ENCODE assay signal across 23 cellular contexts in the genomic region with DNA sequence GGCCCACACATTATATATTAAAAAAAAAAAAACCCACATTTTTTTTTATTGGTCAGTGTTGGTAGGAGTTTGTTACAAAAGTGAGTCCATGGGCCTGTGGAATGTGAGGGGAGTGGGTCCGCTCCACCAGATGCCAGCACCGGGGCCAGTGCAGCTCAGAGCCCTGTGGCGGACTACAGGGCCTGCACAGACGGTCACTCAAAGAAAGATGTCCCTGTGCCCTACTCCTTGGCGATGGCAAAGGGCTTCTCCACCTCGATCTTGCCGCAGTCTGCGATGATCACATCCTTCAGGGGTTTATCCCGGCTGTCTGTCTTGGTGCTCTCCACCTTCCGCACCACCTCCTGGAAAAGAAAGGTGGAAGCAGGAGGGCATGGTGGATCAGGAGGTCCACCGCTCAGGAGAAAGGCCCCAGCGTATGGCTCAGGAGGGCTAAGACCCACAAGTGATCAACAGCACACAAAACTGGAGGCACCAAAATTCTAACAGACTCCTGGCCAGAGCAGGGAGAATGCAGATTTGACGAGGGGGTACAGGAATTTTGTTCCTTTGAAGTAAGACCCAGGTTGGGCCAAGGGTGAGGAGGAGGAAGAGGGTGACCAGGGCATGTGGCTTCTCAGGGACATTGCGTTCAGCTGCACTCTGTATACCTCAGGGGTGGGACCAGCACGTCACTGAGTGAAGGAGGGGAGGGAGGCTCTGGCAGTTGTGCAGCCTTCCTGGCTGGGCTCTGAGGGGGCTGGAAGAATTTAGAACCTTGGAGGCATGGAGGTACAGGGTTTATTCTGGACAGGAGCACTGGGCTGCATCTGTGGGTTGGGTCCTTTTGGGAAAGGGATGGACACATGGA. TPM values are rescaled to one million over a fixed set of nuclear protein-coding genes. Genes with fewer than 3 reads are reported as not detected.
DNase-seq lines count a peak whose midpoint lies in the region; ATAC-seq, FAIRE-seq and TF ChIP-seq lines count a peak whose summit lies in the region.
"Had no signal": no experiment of that assay in that cellular context is flagged by ENCODE, and none has a peak within 500 bp of the region (broad histone marks: within the 10 kb centered on the region; RNA-seq: fewer than 3 reads in every experiment).

No MANE protein-coding gene starts in this region.

- in situ Hi-C loops in K562 (cut with MboI) = no loop called here

- no peak overlapping the region for H4K5ac ChIP-seq in H9 (ENCODE audit: insufficient read length, low read depth, low read length)

- no peak overlapping the region for H3K56ac ChIP-seq in H9 (ENCODE audit: insufficient read length, low read depth, low read length)

- H3K4me1 ChIP-seq in heart left ventricle (peaks cover 16 to 85% (median 64%) of the 10 kb centered on the region in 12 donors), H9 (ENCODE audit: insufficient read depth, low read length) (no peaks in the 10 kb centered on the region), K562 (replicated peaks in 1 of 2; ENCODE audit: control insufficient read depth in 2 of 2, insufficient read depth in 2 of 2, low read length in 2 of 2) (peaks cover 6 to 42% of the 10 kb centered on the region in 2 experiments; a peak in 4 of 5 replicates), kidney (ENCODE audit: control insufficient read depth in 1 of 2, insufficient read depth in 1 of 2, low read depth in 1 of 2, low read length in 2 of 2) (peaks cover 4 to 26% of the 10 kb centered on the region in 2 donors), colonic mucosa (peaks cover 17% of the 10 kb centered on the region)

- no peak overlapping the region for H3K4me3 Mint-ChIP-seq in H9
- peak overlapping the region in 1 of 2 donors; percentile 43 for H3K4me3 Mint-ChIP-seq in stimulated activated naive B cell treated with anti-CD40 and anti-IgM and Interleukin-4, amounts not matched to agents 10 μg/mL and 1 μg/mL and 100 μg/mL, for 72 hours
- H3K4me3 Mint-ChIP-seq: activated CD8-positive, alpha-beta memory T cell treated with anti-CD3 and anti-CD28 coated beads, Interleukin-2, amount 10 ng/mL, durations not matched to agents 7 days and 5 days; T-helper 2 cell treated with Interferon-gamma antibody and Interleukin-4, amounts not matched to agents 5 μg/mL and 100 μg/mL, for 36 hours had no signal

- CTCF ChIA-PET in K562 (lab: Yijun Ruan, JAX; ENCODE audit: low intra/inter-chr PET ratio) = interaction anchor here (0.6 kb wide), 1 partner anchor 200 kb away, joined by 5 read pairs; a partner anchor contains a TSS

- H3K27me3 ChIP-seq in heart left ventricle (peaks cover 0 to 24% (median 0%) of the 10 kb centered on the region in 9 donors), H9 (ENCODE audit: insufficient read depth, low read length) (no peaks in the 10 kb centered on the region), K562 (ENCODE audit: control insufficient read depth in 2 of 2, insufficient read depth in 2 of 2, low read length in 2 of 2) (no peaks in the 10 kb centered on the region), colonic mucosa (peaks cover 14% of the 10 kb centered on the region)

- H4K20me1 ChIP-seq in H9 (ENCODE audit: control insufficient read depth, insufficient read depth, insufficient read length) = no peaks in the 10 kb centered on the region
- H4K20me1 ChIP-seq in K562 (replicated peaks; ENCODE audit: control insufficient read depth, insufficient read depth, low read length) = no peaks in the 10 kb centered on the region; the same call in 1 of the 2 replicates

- peaks cover 15% of the 10 kb centered on the region in 2 experiments for H3K4me1 Mint-ChIP-seq in H9
- H3K4me1 Mint-ChIP-seq in stimulated activated naive B cell treated with anti-CD40 and anti-IgM and Interleukin-4, amounts not matched to agents 10 μg/mL and 1 μg/mL and 100 μg/mL, for 72 hours = peaks cover 48 to 70% of the 10 kb centered on the region in 2 donors

- no peak overlapping the region for H3K18ac ChIP-seq in H9 (ENCODE audit: insufficient read length, low read depth, low read length)

- H3K27ac Mint-ChIP-seq in H9 = peak overlapping the region in 2 of 3 experiments; percentile 2 to 72; a peak in 3 of 7 replicates
- H3K27ac Mint-ChIP-seq in stimulated activated naive B cell treated with anti-CD40 and anti-IgM and Interleukin-4, amounts not matched to agents 10 μg/mL and 1 μg/mL and 100 μg/mL, for 72 hours = peak overlapping the region; percentile 72
- H3K27ac Mint-ChIP-seq: activated CD8-positive, alpha-beta memory T cell treated with anti-CD3 and anti-CD28 coated beads, Interleukin-2, amount 10 ng/mL, durations not matched to agents 7 days and 5 days; T-helper 2 cell treated with Interferon-gamma antibody and Interleukin-4, amounts not matched to agents 5 μg/mL and 100 μg/mL, for 36 hours had no signal

- TF ChIP-seq CTCF in heart left ventricle (IDR thresholded peaks at IDR 0.05) (no peak), H9 (conservative IDR thresholded peaks at IDR 0.05) (no peak), K562 (IDR thresholded peaks at IDR 0.05 in 2 of 3, conservative IDR thresholded peaks at IDR 0.05 in 1 of 3; ENCODE audit: insufficient read depth in 2 of 3, low read depth in 1 of 3, low read length in 3 of 3) (no peak), kidney (IDR thresholded peaks at IDR 0.05; ENCODE audit: borderline replicate concordance, extremely low read depth, insufficient read depth) (no peak), colonic mucosa (IDR thresholded peaks at IDR 0.05) (no peak)

- WGBS in heart left ventricle, 4 donors = 86 to 94% (median 92%) methylated on average over 15 of the region's 15 CpGs
- WGBS in H9 (ENCODE audit: extremely low coverage, insufficient read length, low lambda C conversion rate) = no CpG with 5 or more reads among the region's 15 CpGs
- WGBS in K562 (ENCODE audit: insufficient coverage, low coverage, missing lambda C conversion rate) = 89% methylated on average over 10 of the region's 15 CpGs

- no peak overlapping the region for H3K4ac ChIP-seq in H9 (ENCODE audit: low read depth, low read length)

- H3K23ac ChIP-seq in H9 (ENCODE audit: insufficient read length, low read depth, low read length) = no peak overlapping the region

- no peak overlapping the region for H3K14ac ChIP-seq in H9 (ENCODE audit: insufficient read depth, low read length)

- no peaks in the 10 kb centered on the region for H3K79me2 ChIP-seq in H9 (ENCODE audit: insufficient read depth, low read length)
- H3K79me2 ChIP-seq in K562 (ENCODE audit: control insufficient read depth, insufficient read depth, low read length) = peaks cover 27% of the 10 kb centered on the region

- H2BK12ac ChIP-seq in H9 (ENCODE audit: insufficient read length, low read depth, low read length) = no peak overlapping the region

- H2BK120ac ChIP-seq in H9 (ENCODE audit: low read depth, low read length, poor library complexity, severe bottlenecking) = no peak overlapping the region

- H3K79me1 ChIP-seq in H9 (ENCODE audit: insufficient read depth, low read depth, low read length, poor library complexity, severe bottlenecking) = no peaks in the 10 kb centered on the region

- H3K36me3 Mint-ChIP-seq in H9 (ENCODE audit: insufficient read depth in 1 of 3, low read depth in 3 of 3) = peaks cover 33 to 60% (median 56%) of the 10 kb centered on the region in 3 experiments
- H3K36me3 Mint-ChIP-seq in stimulated activated naive B cell treated with anti-CD40 and anti-IgM and Interleukin-4, amounts not matched to agents 10 μg/mL and 1 μg/mL and 100 μg/mL, for 72 hours = peaks cover 37 to 52% of the 10 kb centered on the region in 2 donors

- H3T11ph ChIP-seq in H9 (ENCODE audit: low read length) = no peak overlapping the region

- H3K9me1 ChIP-seq in K562 (ENCODE audit: control insufficient read depth, insufficient read depth, low read length) = no peaks in the 10 kb centered on the region

- TF ChIP-seq RAD21 in K562 (CRISPR knock-in tag; conservative IDR thresholded peaks at IDR 0.05 in 1 of 2, IDR thresholded peaks at IDR 0.05 in 1 of 2) = no peak

- peaks cover 6% of the 10 kb centered on the region for H3K23me2 ChIP-seq in H9 (ENCODE audit: insufficient read length, low read depth, low read length, poor library complexity, severe bottlenecking)

- intact Hi-C loops in cardiac septum (cut with DNase I) = no loop called here
- intact Hi-C loops in heart left ventricle (cut with DNase I) = no loop called here
- intact Hi-C loops in K562 (cut with micrococcal nuclease) = loop anchor here (10.0 kb wide), 1 partner anchor 541 kb away; no protein-coding TSS in a partner anchor
- intact Hi-C loops in kidney (cut with DNase I) = no loop called here
- intact Hi-C loops in colonic mucosa (cut with DNase I) = no loop called here

- DNase-seq in cardiac septum (ENCODE audit: low spot score) (peak; percentile 43), heart left ventricle (no peak), H9 (no peak), K562 (ENCODE audit: extremely low read depth in 1 of 4, low spot score in 3 of 4) (no peak), kidney (no peak), colonic mucosa (no peak), NCI-H1048 (lab: John Stamatoyannopoulos, UW) (no peak)
- no peak for DNase-seq in stimulated activated naive B cell treated with anti-CD40 and anti-IgM and Interleukin-4, amounts not matched to agents 10 μg/mL and 1 μg/mL and 100 μg/mL, for 72 hours
- DNase-seq: activated CD4-positive, CD25-positive, alpha-beta regulatory T cell treated with anti-CD3 and anti-CD28 coated beads, Interleukin-2, amount 50 U/mL, for 72 hours; activated CD8-positive, alpha-beta memory T cell treated with anti-CD3 and anti-CD28 coated beads, Interleukin-2, amount 10 ng/mL, durations not matched to agents 7 days and 5 days; activated gamma-delta T cell treated with Interleukin-2 at 50 U/mL for 16 hours; anterior cingulate cortex; NCI-H1092 treated with DMSO at 0.1 percent for 48 hours; NCI-H2081 treated with DMSO at 0.1 percent for 48 hours; NCI-H510A treated with DMSO at 0.1 percent for 48 hours; stimulated activated CD4-positive, alpha-beta T cell treated with anti-CD3 and anti-CD28 coated beads, Interleukin-15, amount 100 ng/mL, for 24 hours; stimulated activated naive CD4-positive, alpha-beta T cell had no signal

- H3K9me3 Mint-ChIP-seq in H9 = no peaks in the 10 kb centered on the region
- no peaks in the 10 kb centered on the region for H3K9me3 Mint-ChIP-seq in stimulated activated naive B cell treated with anti-CD40 and anti-IgM and Interleukin-4, amounts not matched to agents 10 μg/mL and 1 μg/mL and 100 μg/mL, for 72 hours
- H3K9me3 Mint-ChIP-seq: T-helper 2 cell treated with Interferon-gamma antibody and Interleukin-4, amounts not matched to agents 5 μg/mL and 100 μg/mL, for 36 hours had no signal

- no peak overlapping the region for H2BK20ac ChIP-seq in H9 (ENCODE audit: low read depth, low read length, poor library complexity, severe bottlenecking)

- no peak overlapping the region for H2AK5ac ChIP-seq in H9 (ENCODE audit: insufficient read length, low read length)

- H3K9ac ChIP-seq in H9 (ENCODE audit: extremely low read depth, insufficient read length, low read length) = no peak overlapping the region
- H3K9ac ChIP-seq in K562 (ENCODE audit: insufficient read depth in 1 of 2, low read depth in 2 of 2, low read length in 2 of 2) = no peak overlapping the region
- no peak overlapping the region for H3K9ac ChIP-seq in kidney (ENCODE audit: low read length in 2 of 2)
- H3K9ac ChIP-seq in colonic mucosa (ENCODE audit: low read depth in 2 of 2, low read length in 2 of 2) = no peak overlapping the region
- H3K9ac ChIP-seq: KMS-11 had no signal

- peaks cover 14% of the 10 kb centered on the region for H3K27me3 Mint-ChIP-seq in H9 (ENCODE audit: low read depth)
- no peaks in the 10 kb centered on the region for H3K27me3 Mint-ChIP-seq in stimulated activated naive B cell treated with anti-CD40 and anti-IgM and Interleukin-4, amounts not matched to agents 10 μg/mL and 1 μg/mL and 100 μg/mL, for 72 hours

- no peak overlapping the region for H4K8ac ChIP-seq in H9 (replicated peaks; ENCODE audit: insufficient read length, low read depth, low read length)

- TSS peak; percentile 40 for BruUV-seq in K562 (replicated peaks; lab: Mats Ljungman, UMichigan)

- H4K91ac ChIP-seq in H9 (ENCODE audit: insufficient read length, low read depth, low read length) = no peak overlapping the region

- no peak for TF ChIP-seq EP300 in K562 (IDR thresholded peaks at IDR 0.05; ENCODE audit: low read length)

- H3K27ac ChIP-seq in heart left ventricle = peak overlapping the region in 5 of 12 donors; percentile 57 to 69 (median 61)
- no peak overlapping the region for H3K27ac ChIP-seq in H9 (ENCODE audit: insufficient read length, low read depth, low read length)
- no peak overlapping the region for H3K27ac ChIP-seq in K562 (ENCODE audit: extremely low read depth, low read depth, low read length)
- H3K27ac ChIP-seq in kidney (ENCODE audit: low read depth in 2 of 2, low read length in 2 of 2) = no peak overlapping the region
- H3K27ac ChIP-seq in colonic mucosa = no peak overlapping the region
- H3K27ac ChIP-seq: KMS-11, tibial nerve had no signal

- H3K9me3 ChIP-seq in heart left ventricle (no peaks in the 10 kb centered on the region), H9 (ENCODE audit: control insufficient read depth, low read depth, low read length) (no peaks in the 10 kb centered on the region), K562 (replicated peaks; ENCODE audit: control insufficient read depth, insufficient read depth, low read depth, low read length) (no peaks in the 10 kb centered on the region), kidney (ENCODE audit: control insufficient read depth in 1 of 2, low read length in 2 of 2) (no peaks in the 10 kb centered on the region), colonic mucosa (no peaks in the 10 kb centered on the region)
- H3K9me3 ChIP-seq: tibial nerve had no signal

- FAIRE-seq in K562 (lab: Jason Lieb, UNC) (no peak), kidney (lab: Jason Lieb, UNC) (no peak)
- FAIRE-seq: colon, frontal cortex had no signal

- POLR2A ChIA-PET in K562 (lab: Yijun Ruan, JAX) = interaction anchor here (0.8 to 3.3 kb wide), 4 partner anchors 7 to 561 kb away, joined by 3 to 36 read pairs (median 4); a partner anchor contains a TSS

- TF ChIP-seq POLR2A in heart left ventricle (IDR thresholded peaks at IDR 0.05) (no peak), K562 (conservative IDR thresholded peaks at IDR 0.05) (peak; percentile 25; the same call in 1 of the 2 replicates)

- H3K36me3 ChIP-seq in heart left ventricle = peaks cover 0 to 73% (median 64%) of the 10 kb centered on the region in 9 donors
- H3K36me3 ChIP-seq in K562 (ENCODE audit: control insufficient read depth, insufficient read depth, low read length) = peaks cover 65% of the 10 kb centered on the region
- peaks cover 47 to 51% of the 10 kb centered on the region in 2 donors for H3K36me3 ChIP-seq in kidney (ENCODE audit: control insufficient read depth in 1 of 2, insufficient read depth in 2 of 2, low read length in 2 of 2)
- H3K36me3 ChIP-seq in colonic mucosa = peaks cover 35% of the 10 kb centered on the region

- H2BK15ac ChIP-seq in H9 (ENCODE audit: low read depth, low read length) = no peak overlapping the region

- H2AFZ ChIP-seq in H9 (ENCODE audit: low read length) (no peak overlapping the region), K562 (ENCODE audit: low read depth, low read length) (no peak overlapping the region)

- H2BK5ac ChIP-seq in H9 (ENCODE audit: insufficient read length, low read length) = no peak overlapping the region

- H3K4me3 ChIP-seq in heart left ventricle (no peak overlapping the region), K562 (no peak overlapping the region), kidney (ENCODE audit: low read length in 2 of 2) (no peak overlapping the region), colonic mucosa (no peak overlapping the region)
- H3K4me3 ChIP-seq: tibial nerve had no signal

- no peak for ATAC-seq in heart left ventricle
- ATAC-seq in K562 = no peak
- ATAC-seq in stimulated activated naive B cell treated with anti-CD40 and anti-IgM and Interleukin-4, amounts not matched to agents 10 μg/mL and 1 μg/mL and 100 μg/mL, for 72 hours (replicated peaks) = no peak
- ATAC-seq: activated CD8-positive, alpha-beta memory T cell treated with anti-CD3 and anti-CD28 coated beads, Interleukin-2, amount 10 ng/mL, durations not matched to agents 7 days and 5 days; left lobe of liver had no signal

- H3K4me2 ChIP-seq in H9 (ENCODE audit: insufficient read depth, insufficient read length, low read length) = no peak overlapping the region
- no peak overlapping the region for H3K4me2 ChIP-seq in K562 (ENCODE audit: insufficient read depth, low read length)
- H3K4me2 ChIP-seq: KMS-11 had no signal

RNA-seq across cellular contexts. Expression of a gene that starts 4.5 kb away (rescaled TPM):
- total RNA-seq in cardiac septum (1.5 TPM), heart left ventricle (1 to 10 TPM in 7 of 9 donors, under 1 TPM in 2; 0.71 to 4.7 (median 1.8) TPM), H9 (2021) (4.4 and 4.8 TPM in 2 replicates), K562 (2014; rRNA removed) (2.1 and 2.3 TPM in 2 replicates), K562 (2014; rRNA removed; fragmentation: Illumina TruSeq; extraction: Trizol) (0.99 and 1.2 TPM in 2 replicates), K562 (2015; rRNA removed; fragmentation: Illumina TruSeq; extraction: Trizol) (1.1 and 1.2 TPM in 2 replicates), K562 (2021) (1.8 and 3.0 TPM in 2 replicates), kidney (4.6 TPM), colonic mucosa (under 1 TPM; 0.15 to 0.29 TPM)
- polyA plus RNA-seq in heart left ventricle (1 to 10 TPM; 1.9 to 6.7 TPM), K562 (2011; rRNA removed) (0.89 and 0.91 TPM in 2 replicates), K562 (2014; fragmentation: Illumina TruSeq; extraction: Trizol) (0.98 and 1.3 TPM in 2 replicates), K562 (2014; fragmentation: Nextera tagmentation; extraction: Ambion mirVana) (1 to 10 TPM; 2.0 TPM), K562 (2014; rRNA removed) (1.7 and 2.0 TPM in 2 replicates), kidney (ENCODE audit: insufficient read depth, low read depth, low replicate concordance) (1.1 TPM)
- total RNA-seq in K562 (2011; cell fraction: chromatin; rRNA removed; ENCODE audit: low replicate concordance) = 2.8 and 8.7 TPM in 2 replicates
- total RNA-seq in K562 (2011; cell fraction: nucleolus; rRNA removed) = 8.5 and 10.3 TPM in 2 replicates
- 4.7 and 5.8 TPM in 2 replicates for total RNA-seq in K562 (2011; cell fraction: nucleoplasm; rRNA removed)
- 0.52 and 2.0 TPM in 2 replicates for polyA plus RNA-seq in K562 (2011; cell fraction: cytosol; rRNA removed)
- 4.2 and 8.3 TPM in 2 replicates for polyA plus RNA-seq in K562 (2011; cell fraction: nucleus; rRNA removed)
- polyA plus RNA-seq in K562 (2012) = 2.1 and 2.4 TPM in 2 replicates
- 0.84 and 1.3 TPM in 2 replicates for polyA minus RNA-seq in K562 (2011; rRNA and poly(A)+ RNA removed)
- polyA minus RNA-seq in K562 (2011; cell fraction: cytosol; rRNA and poly(A)+ RNA removed) = 0.67 and 0.73 TPM in 2 replicates
- polyA minus RNA-seq in K562 (2011; cell fraction: nucleus; rRNA and poly(A)+ RNA removed) = 4.8 and 5.0 TPM in 2 replicates

RNA-seq across cellular contexts. Expression of a gene that starts 6.8 kb away (rescaled TPM):
- 121 TPM for total RNA-seq in cardiac septum
- total RNA-seq in heart left ventricle = 100 to 1,000 TPM in 5 of 9 donors, 10 to 100 TPM in 4; 73.7 to 239 (median 113) TPM
- 100 to 1,000 TPM; 142 to 341 TPM for polyA plus RNA-seq in heart left ventricle
- total RNA-seq in H9 (2021) = 433 and 435 TPM in 2 replicates
- total RNA-seq in K562 (2011; cell fraction: chromatin; rRNA removed; ENCODE audit: low replicate concordance) = 284 and 466 TPM in 2 replicates
- total RNA-seq in K562 (2011; cell fraction: nucleolus; rRNA removed) = 746 and 824 TPM in 2 replicates
- 510 and 682 TPM in 2 replicates for total RNA-seq in K562 (2011; cell fraction: nucleoplasm; rRNA removed)
- total RNA-seq in K562 (2014; rRNA removed) = 381 and 402 TPM in 2 replicates
- total RNA-seq in K562 (2014; rRNA removed; fragmentation: Illumina TruSeq; extraction: Trizol) = 258 and 306 TPM in 2 replicates
- 403 and 418 TPM in 2 replicates for total RNA-seq in K562 (2015; rRNA removed; fragmentation: Illumina TruSeq; extraction: Trizol)
- total RNA-seq in K562 (2021) = 374 and 413 TPM in 2 replicates
- 410 and 460 TPM in 2 replicates for polyA plus RNA-seq in K562 (2011; rRNA removed)
- polyA plus RNA-seq in K562 (2011; cell fraction: cytosol; rRNA removed) = 455 and 489 TPM in 2 replicates
- polyA plus RNA-seq in K562 (2011; cell fraction: nucleus; rRNA removed) = 136 and 186 TPM in 2 replicates
- 450 and 660 TPM in 2 replicates for polyA plus RNA-seq in K562 (2012)
- polyA plus RNA-seq in K562 (2014; fragmentation: Illumina TruSeq; extraction: Trizol) = 535 and 580 TPM in 2 replicates
- 100 to 1,000 TPM; 652 to 746 TPM for polyA plus RNA-seq in K562 (2014; fragmentation: Nextera tagmentation; extraction: Ambion mirVana)
- polyA plus RNA-seq in K562 (2014; rRNA removed) = 419 and 439 TPM in 2 replicates
- 325 and 372 TPM in 2 replicates for polyA minus RNA-seq in K562 (2011; rRNA and poly(A)+ RNA removed)
- 155 and 164 TPM in 2 replicates for polyA minus RNA-seq in K562 (2011; cell fraction: cytosol; rRNA and poly(A)+ RNA removed)
- 27.5 and 54.3 TPM in 2 replicates for polyA minus RNA-seq in K562 (2011; cell fraction: nucleus; rRNA and poly(A)+ RNA removed)
- 484 TPM for total RNA-seq in kidney
- 705 TPM for polyA plus RNA-seq in kidney (ENCODE audit: insufficient read depth, low read depth, low replicate concordance)
- total RNA-seq in colonic mucosa = 100 to 1,000 TPM; 367 to 656 TPM
